9 cellular contexts compared by ENCODE assay signal in genomic region chr19:46142294-46142693, GRCh38. TPM values are rescaled to one million over a fixed set of nuclear protein-coding genes. Genes with fewer than 3 reads are reported as not detected.
"Had no signal": no experiment of that assay in that cellular context is flagged by ENCODE, and none has a peak within 500 bp of the region (broad histone marks: within the 10 kb centered on the region; RNA-seq: fewer than 3 reads in every experiment).

No MANE protein-coding gene starts in this region.

- H3K4me2 ChIP-seq: KMS-11 had no signal

- H3K27ac ChIP-seq: GM23248, KMS-11 had no signal

- DNase-seq: GM23248, GOT3, H9, HCEC 1CT, KBM-7 had no signal

- H3K9ac ChIP-seq: GM23248, KMS-11 had no signal

- FAIRE-seq: H54, HTR-8/SVneo had no signal

- H2AFZ ChIP-seq: GM23248 had no signal

- H3K4me3 ChIP-seq: GM23248 had no signal

RNA-seq across cellular contexts. Expression of gene IGFL2, which starts 5.7 kb away (rescaled TPM):
- total RNA-seq: GM23248, H9 had no signal
- polyA plus RNA-seq: GM23248 had no signal

RNA-seq across cellular contexts. Expression of gene IGFL3, which starts 17.8 kb away (rescaled TPM):
- total RNA-seq: GM23248, H9, HT-29 had no signal
- polyA plus RNA-seq: GM23248 had no signal
